8 cellular contexts compared by ENCODE assay signal in the genomic region with DNA sequence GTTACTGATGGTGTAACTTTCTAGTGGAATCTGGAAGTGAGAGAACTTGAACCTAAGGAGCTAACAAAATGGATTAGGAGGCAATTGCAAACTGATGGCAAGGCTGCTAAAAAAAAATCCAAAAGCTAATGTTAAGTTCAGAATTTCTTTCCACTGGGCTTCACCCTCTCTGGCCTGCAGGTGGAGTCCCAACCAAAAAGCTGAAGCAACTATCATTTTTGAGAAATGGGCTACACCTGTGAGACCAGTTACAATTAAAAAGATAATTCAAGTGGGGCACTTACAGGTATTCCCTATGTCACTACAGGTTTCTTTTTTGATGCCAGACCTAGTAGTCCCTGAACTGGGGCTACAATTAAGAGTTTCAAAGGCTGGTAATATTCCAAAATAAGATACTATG.
DNase-seq lines count a peak whose midpoint lies in the region; ATAC-seq and TF ChIP-seq lines count a peak whose summit lies in the region.

No MANE protein-coding gene starts in this region.

- no peak overlapping the region for H2AFZ ChIP-seq in OCI-LY7 (ENCODE audit: low read length)

- H3K79me2 ChIP-seq in OCI-LY7 (ENCODE audit: insufficient read depth, low read depth, low read length): no peaks in the 10 kb centered on the region

- H4K20me1 ChIP-seq in OCI-LY7 (ENCODE audit: insufficient read depth, low read length): no peaks in the 10 kb centered on the region

- H3K9me3 ChIP-seq in OCI-LY7 (ENCODE audit: low read length) (no peaks in the 10 kb centered on the region), gastroesophageal sphincter (no peaks in the 10 kb centered on the region)
- H3K9me3 ChIP-seq in effector memory CD4-positive, alpha-beta T cell (ENCODE audit: control insufficient read depth, low read length): no peaks in the 10 kb centered on the region

- no peak overlapping the region for H3K27ac ChIP-seq in OCI-LY7 (ENCODE audit: low read depth, low read length, poor library complexity, severe bottlenecking)
- H3K27ac ChIP-seq in gastroesophageal sphincter: no peak overlapping the region
- H3K27ac ChIP-seq in effector memory CD4-positive, alpha-beta T cell (ENCODE audit: insufficient read depth, low read length, poor library complexity, severe bottlenecking): no peak overlapping the region

- no peak overlapping the region; the same call in 1 of the 2 replicates for H3K4me2 ChIP-seq in OCI-LY7 (ENCODE audit: low read length)

- peaks cover 11% of the 10 kb centered on the region for H3K36me3 ChIP-seq in OCI-LY7 (ENCODE audit: insufficient read depth, low read length)
- H3K36me3 ChIP-seq in gastroesophageal sphincter: no peaks in the 10 kb centered on the region
- no peaks in the 10 kb centered on the region for H3K36me3 ChIP-seq in effector memory CD4-positive, alpha-beta T cell (ENCODE audit: control insufficient read depth, insufficient read depth, low read length)

- no peaks in the 10 kb centered on the region for H3K9me2 ChIP-seq in OCI-LY7 (ENCODE audit: insufficient read depth, low read length)

- TF ChIP-seq CTCF in AG04449 (IDR thresholded peaks at IDR 0.05; ENCODE audit: insufficient read depth, low read length, missing control alignments): peak; percentile 41
- TF ChIP-seq CTCF in OCI-LY7 (conservative IDR thresholded peaks at IDR 0.05; ENCODE audit: low read length): peak; percentile 77
- TF ChIP-seq CTCF in gastroesophageal sphincter (IDR thresholded peaks at IDR 0.05): peak in 3 of 4 experiments; percentile 35 to 53 (median 44)

- intact Hi-C loops in OCI-LY7 (cut with micrococcal nuclease; ENCODE audit: unreplicated experiment): loop anchor here (1.0 to 5.0 kb wide), 6 partner anchors 51 to 598 kb away; no protein-coding TSS in a partner anchor

- CTCF ChIA-PET in AG04449 (lab: Yijun Ruan, JAX): interaction anchor here (0.7 to 2.1 kb wide), 15 partner anchors 9 to 443 kb away, joined by 3 to 24 read pairs (median 4); no protein-coding TSS in a partner anchor
- CTCF ChIA-PET in OCI-LY7 (lab: Charles Lee; ENCODE audit: unreplicated experiment): interaction anchor here (1.1 to 2.3 kb wide), 3 partner anchors 10 to 175 kb away, joined by 3 to 14 read pairs (median 4); no protein-coding TSS in a partner anchor

- POLR2A ChIA-PET in AG04449 (lab: Yijun Ruan, JAX) (no interaction called here), OCI-LY7 (lab: Charles Lee) (interaction anchor here (0.6 to 2.1 kb wide), 14 partner anchors 10 to 673 kb away, joined by 3 to 9 read pairs (median 3); no protein-coding TSS in a partner anchor)

- no peak for TF ChIP-seq POLR2A in gastroesophageal sphincter (IDR thresholded peaks at IDR 0.05)

- no TSS peak for BruUV-seq in OCI-LY7 (replicated peaks; lab: Mats Ljungman, UMichigan)

- H3K4me1 ChIP-seq in OCI-LY7 (ENCODE audit: insufficient read depth, low read length, poor library complexity, severe bottlenecking): peaks cover 42% of the 10 kb centered on the region
- peaks cover 0 to 8% (median 0%) of the 10 kb centered on the region in 3 donors for H3K4me1 ChIP-seq in gastroesophageal sphincter
- H3K4me1 ChIP-seq in effector memory CD4-positive, alpha-beta T cell (ENCODE audit: control insufficient read depth, insufficient read depth, low read length, poor library complexity, severe bottlenecking): no peaks in the 10 kb centered on the region

- ATAC-seq in GM18511 (IDR thresholded peaks at IDR 0.05; ENCODE audit: unreplicated experiment): peak; percentile 59
- no peak for ATAC-seq in gastroesophageal sphincter
- ATAC-seq in HG03469 (IDR thresholded peaks at IDR 0.05; ENCODE audit: unreplicated experiment): no peak
- no peak for ATAC-seq in HG02623 (IDR thresholded peaks at IDR 0.05; ENCODE audit: unreplicated experiment)

- DNase-seq in AG04449 (ENCODE audit: low read depth, low spot score): no peak
- DNase-seq in OCI-LY7 (ENCODE audit: low spot score): peak; percentile 54
- no peak for DNase-seq in effector memory CD4-positive, alpha-beta T cell
- DNase-seq in stimulated activated CD4-positive, alpha-beta T cell treated with anti-CD3 and anti-CD28 coated beads, Interleukin-2, amount 100 ng/mL, for 48 hours: no peak

- H3K4me3 ChIP-seq in AG04449 (ENCODE audit: low read depth, low read length) (no peak overlapping the region), OCI-LY7 (ENCODE audit: low read depth, low read length, poor library complexity, severe bottlenecking) (no peak overlapping the region), gastroesophageal sphincter (no peak overlapping the region)
- no peak overlapping the region for H3K4me3 ChIP-seq in effector memory CD4-positive, alpha-beta T cell (ENCODE audit: insufficient read depth, low read depth, low read length, poor library complexity, severe bottlenecking)

- no peak for TF ChIP-seq EP300 in gastroesophageal sphincter (IDR thresholded peaks at IDR 0.05)

- no peaks in the 10 kb centered on the region for H3K27me3 ChIP-seq in gastroesophageal sphincter
- H3K27me3 ChIP-seq in effector memory CD4-positive, alpha-beta T cell (replicated peaks; ENCODE audit: control insufficient read depth, insufficient read depth, low read length, poor library complexity, severe bottlenecking): no peaks in the 10 kb centered on the region
